11 cellular contexts compared by ENCODE assay signal in the genomic region with DNA sequence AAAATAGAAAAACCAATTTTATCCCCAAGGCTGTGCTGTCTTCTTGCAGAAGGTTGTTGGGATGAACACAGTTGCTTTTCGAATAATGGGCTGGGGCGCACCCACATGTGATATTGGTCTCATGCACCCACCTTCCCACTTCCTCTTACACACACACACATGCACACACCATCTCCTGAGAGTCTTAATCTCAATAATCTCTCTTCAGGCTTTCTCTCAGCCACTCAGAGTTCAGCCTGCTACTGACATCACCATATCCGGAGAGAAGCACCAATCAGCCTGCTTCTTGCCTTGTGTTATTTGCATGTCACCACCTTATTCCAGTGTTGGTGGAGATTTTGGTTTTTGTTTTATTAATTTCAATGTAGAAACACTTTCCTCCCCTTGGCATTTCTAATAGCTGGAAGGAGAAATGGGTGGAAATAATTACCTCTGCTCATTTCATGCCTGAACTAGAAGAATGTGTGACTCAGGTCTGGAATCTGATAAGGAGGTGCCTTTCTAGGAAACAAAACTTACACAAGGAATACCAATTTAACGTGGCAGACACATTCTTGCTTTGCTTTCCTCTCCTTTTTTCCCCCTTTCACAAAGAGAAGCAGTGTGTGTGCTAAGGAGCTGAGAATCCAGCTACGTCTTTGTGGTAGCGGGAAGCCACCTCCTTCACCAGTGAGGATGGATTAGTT.
DNase-seq lines count a peak whose midpoint lies in the region; FAIRE-seq and TF ChIP-seq lines count a peak whose summit lies in the region.
"Had no signal": no experiment of that assay in that cellular context is flagged by ENCODE, and none has a peak within 500 bp of the region (broad histone marks: within the 10 kb centered on the region; RNA-seq: fewer than 3 reads in every experiment).

No MANE protein-coding gene starts in this region.

- H3K4me3 Mint-ChIP-seq in activated T-helper 1 cell treated with anti-CD3 and anti-CD28 coated beads, Interleukin-12 subunit alpha, Interleukin-12 subunit beta, Interleukin-2, Interleukin-4 antibody, amounts not matched to agents 30 ng/mL and 10 ng/mL and 1 ng/mL, durations not matched to agents 14 hours and 24 hours and 36 hours = no peak overlapping the region

- peaks cover 10% of the 10 kb centered on the region for H3K36me3 Mint-ChIP-seq in activated T-helper 1 cell treated with anti-CD3 and anti-CD28 coated beads, Interleukin-12 subunit alpha, Interleukin-12 subunit beta, Interleukin-2, Interleukin-4 antibody, amounts not matched to agents 30 ng/mL and 10 ng/mL and 1 ng/mL, durations not matched to agents 14 hours and 24 hours and 36 hours (ENCODE audit: low read depth)

- TF ChIP-seq POLR2A in GM12891 (IDR thresholded peaks at IDR 0.05; ENCODE audit: low read depth, low read length) = no peak

- peak; percentile 22 for DNase-seq in DMS 273 (lab: John Stamatoyannopoulos, UW; ENCODE audit: unreplicated experiment)
- DNase-seq in DMS 273 treated with DMSO at 0.1 percent for 48 hours (lab: John Stamatoyannopoulos, UW) = no peak
- no peak for DNase-seq in GM12891 (ENCODE audit: insufficient read length, low spot score)
- DNase-seq in activated T-helper 1 cell treated with anti-CD3 and anti-CD28 coated beads, Interleukin-12 subunit alpha, Interleukin-12 subunit beta, Interleukin-2, Interleukin-4 antibody, amounts not matched to agents 30 ng/mL and 10 ng/mL and 1 ng/mL, durations not matched to agents 14 hours and 24 hours and 36 hours (ENCODE audit: low spot score) = no peak
- DNase-seq in iris pigment epithelial cell (ENCODE audit: low read depth) = peak; percentile 22
- DNase-seq in EL = no peak
- no peak for DNase-seq in NCI-H128 (lab: John Stamatoyannopoulos, UW; ENCODE audit: unreplicated experiment)
- no peak for DNase-seq in G401 (ENCODE audit: low spot score)
- DNase-seq: activated effector memory CD4-positive, alpha-beta T cell treated with Interleukin-2 at 50 U/mL for 16 hours; Caco-2; colonic mucosa had no signal

- peak; percentile 33 for FAIRE-seq in GM12891 (lab: Jason Lieb, UNC)

- peak overlapping the region; percentile 79 for H3K27ac Mint-ChIP-seq in activated T-helper 1 cell treated with anti-CD3 and anti-CD28 coated beads, Interleukin-12 subunit alpha, Interleukin-12 subunit beta, Interleukin-2, Interleukin-4 antibody, amounts not matched to agents 30 ng/mL and 10 ng/mL and 1 ng/mL, durations not matched to agents 14 hours and 24 hours and 36 hours

- in situ Hi-C loops in G401 (cut with HindIII; ENCODE audit: low sequenced_read_pairs) = no loop called here

- H3K9me3 Mint-ChIP-seq in activated T-helper 1 cell treated with anti-CD3 and anti-CD28 coated beads, Interleukin-12 subunit alpha, Interleukin-12 subunit beta, Interleukin-2, Interleukin-4 antibody, amounts not matched to agents 30 ng/mL and 10 ng/mL and 1 ng/mL, durations not matched to agents 14 hours and 24 hours and 36 hours = peaks cover 5% of the 10 kb centered on the region

- intact Hi-C loops in activated T-helper 1 cell treated with anti-CD3 and anti-CD28 coated beads, Interleukin-12 subunit alpha, Interleukin-12 subunit beta, Interleukin-2, Interleukin-4 antibody, amounts not matched to agents 30 ng/mL and 10 ng/mL and 1 ng/mL, durations not matched to agents 14 hours and 24 hours and 36 hours (cut with micrococcal nuclease) = loop anchor here (1.0 to 10.0 kb wide), 4 partner anchors 38 to 973 kb away; no protein-coding TSS in a partner anchor

- H3K27me3 Mint-ChIP-seq in activated T-helper 1 cell treated with anti-CD3 and anti-CD28 coated beads, Interleukin-12 subunit alpha, Interleukin-12 subunit beta, Interleukin-2, Interleukin-4 antibody, amounts not matched to agents 30 ng/mL and 10 ng/mL and 1 ng/mL, durations not matched to agents 14 hours and 24 hours and 36 hours (ENCODE audit: insufficient read depth) = no peaks in the 10 kb centered on the region

- H3K4me1 Mint-ChIP-seq in activated T-helper 1 cell treated with anti-CD3 and anti-CD28 coated beads, Interleukin-12 subunit alpha, Interleukin-12 subunit beta, Interleukin-2, Interleukin-4 antibody, amounts not matched to agents 30 ng/mL and 10 ng/mL and 1 ng/mL, durations not matched to agents 14 hours and 24 hours and 36 hours (ENCODE audit: low read depth) = peaks cover 82% of the 10 kb centered on the region

TF ChIP-seq in GM12891, 5 proteins besides CTCF, POLR2A, EP300 and RAD21:
- TF ChIP-seq TAF1 (IDR thresholded peaks at IDR 0.05; ENCODE audit: low read depth, low read length) (no peak), SPI1 (IDR thresholded peaks at IDR 0.05; ENCODE audit: low read depth, low read length) (peak; percentile 79)

Comparison
In these comparisons a context has a peak if more than half of its experiments do, and no peak if none do; other contexts are left out.
1. DNase-seq: peak in DMS 273 (single experiment) and iris pigment epithelial cell (single experiment); none in DMS 273 treated with DMSO at 0.1 percent for 48 hours (single experiment), GM12891 (single experiment), activated T-helper 1 cell treated with anti-CD3 and anti-CD28 coated beads, Interleukin-12 subunit alpha, Interleukin-12 subunit beta, Interleukin-2, Interleukin-4 antibody, amounts not matched to agents 30 ng/mL and 10 ng/mL and 1 ng/mL, durations not matched to agents 14 hours and 24 hours and 36 hours (single experiment), EL (single experiment), NCI-H128 (single experiment) and G401 (single experiment).